In genomic region chr15:99059010-99059981, GRCh38 we compare ENCODE assay signal across 8 cellular contexts. TPM values are rescaled to one million over a fixed set of nuclear protein-coding genes. Genes with fewer than 3 reads are reported as not detected.
DNase-seq lines count a peak whose midpoint lies in the region; ATAC-seq and TF ChIP-seq lines count a peak whose summit lies in the region.

No MANE protein-coding gene starts in this region.

- peak; percentile 23 for TF ChIP-seq CTCF in fibroblast of pulmonary artery (IDR thresholded peaks at IDR 0.05; ENCODE audit: low read length, missing control alignments)

- peak overlapping the region; percentile 95 for H3K27ac ChIP-seq in stomach smooth muscle (ENCODE audit: low read length)

- H3K36me3 Mint-ChIP-seq in naive B cell: no peaks in the 10 kb centered on the region

- peaks cover 23 to 73% (median 64%) of the 10 kb centered on the region in 3 donors for H3K27me3 Mint-ChIP-seq in naive B cell

- peak; percentile 97 for DNase-seq in AG08396 (ENCODE audit: low spot score)
- peak; percentile 80 for DNase-seq in NT2/D1 (ENCODE audit: low read depth, low spot score)
- DNase-seq in activated effector memory CD4-positive, alpha-beta T cell treated with Interleukin-2 at 50 U/mL for 16 hours: peak; percentile 19
- peak; percentile 87 for DNase-seq in fibroblast of pulmonary artery (ENCODE audit: low read depth)
- peak; percentile 31 for DNase-seq in naive B cell

- H3K9me3 ChIP-seq in NT2/D1 (ENCODE audit: insufficient read depth, low read length): no peaks in the 10 kb centered on the region
- H3K9me3 ChIP-seq in stomach smooth muscle (ENCODE audit: control insufficient read depth in 2 of 2, low read length in 2 of 2): no peaks in the 10 kb centered on the region

- peak overlapping the region in 7 of 8 donors; percentile 53 to 81 (median 71) for H3K4me3 Mint-ChIP-seq in naive B cell

- no peaks in the 10 kb centered on the region for H3K36me3 ChIP-seq in NT2/D1 (ENCODE audit: insufficient read depth, insufficient read length, low read length)
- no peaks in the 10 kb centered on the region for H3K36me3 ChIP-seq in stomach smooth muscle (ENCODE audit: control insufficient read depth in 2 of 2, insufficient read depth in 2 of 2, low read length in 2 of 2)

- H3K27me3 ChIP-seq in NT2/D1 (ENCODE audit: insufficient read depth, insufficient read length): no peaks in the 10 kb centered on the region
- no peaks in the 10 kb centered on the region for H3K27me3 ChIP-seq in stomach smooth muscle (ENCODE audit: control insufficient read depth in 1 of 2, insufficient read depth in 2 of 2, low read length in 2 of 2)

- H3K4me1 ChIP-seq in NT2/D1 (ENCODE audit: insufficient read depth, insufficient read length) (no peaks in the 10 kb centered on the region), stomach smooth muscle (ENCODE audit: control insufficient read depth, insufficient read depth, low read length) (peaks cover 19% of the 10 kb centered on the region)

- peak; percentile 65 for ATAC-seq in GM18861 (IDR thresholded peaks at IDR 0.05; ENCODE audit: unreplicated experiment)
- peak; percentile 71 for ATAC-seq in HG03139 (IDR thresholded peaks at IDR 0.05; ENCODE audit: unreplicated experiment)
- ATAC-seq in naive B cell (ENCODE audit: low read depth in 2 of 2): peak; percentile 58 to 68

- peak overlapping the region; percentile 57 for H3K4me3 ChIP-seq in NT2/D1 (ENCODE audit: insufficient read length, low read depth)
- peak overlapping the region; percentile 46 for H3K4me3 ChIP-seq in fibroblast of pulmonary artery (replicated peaks; ENCODE audit: low read depth, low read length)
- H3K4me3 ChIP-seq in stomach smooth muscle (ENCODE audit: low read length in 2 of 2): peak overlapping the region; percentile 33 to 73

- H3K4me1 Mint-ChIP-seq in naive B cell: peaks cover 9 to 18% (median 10%) of the 10 kb centered on the region in 3 donors

- peak overlapping the region in 1 of 6 donors; percentile 26 for H3K27ac Mint-ChIP-seq in naive B cell

- H3K9ac ChIP-seq in NT2/D1 (ENCODE audit: insufficient read length, low read depth) (peak overlapping the region; percentile 83), stomach smooth muscle (ENCODE audit: low read length in 2 of 2) (peak overlapping the region; percentile 88 to 91)

- peaks cover 0 to 5% (median 0%) of the 10 kb centered on the region in 7 donors for H3K9me3 Mint-ChIP-seq in naive B cell

RNA-seq across cellular contexts. Expression of gene SYNM, which starts 45.6 kb away (rescaled TPM):
- not detected for polyA plus RNA-seq in naive B cell (ENCODE audit: low read depth in 6 of 6)

RNA-seq across cellular contexts. Expression of gene PGPEP1L, which starts 51.7 kb away (rescaled TPM):
- polyA plus RNA-seq in naive B cell (ENCODE audit: low read depth in 6 of 6): not detected

Comparison
In these comparisons a context has a peak if more than half of its experiments do, and no peak if none do; other contexts are left out.
1. Peak in every context shown above with its lines: DNase-seq, ATAC-seq, H3K4me3 ChIP-seq and H3K27ac ChIP-seq.
2. DNase-seq: peak in every context shown above with its lines; median percentile 97 in AG08396; 87 in fibroblast of pulmonary artery; 80 in NT2/D1; 31 in naive B cell; 19 in activated effector memory CD4-positive, alpha-beta T cell treated with Interleukin-2 at 50 U/mL for 16 hours.